ENCODE assay signal across 8 cellular contexts in the genomic region with DNA sequence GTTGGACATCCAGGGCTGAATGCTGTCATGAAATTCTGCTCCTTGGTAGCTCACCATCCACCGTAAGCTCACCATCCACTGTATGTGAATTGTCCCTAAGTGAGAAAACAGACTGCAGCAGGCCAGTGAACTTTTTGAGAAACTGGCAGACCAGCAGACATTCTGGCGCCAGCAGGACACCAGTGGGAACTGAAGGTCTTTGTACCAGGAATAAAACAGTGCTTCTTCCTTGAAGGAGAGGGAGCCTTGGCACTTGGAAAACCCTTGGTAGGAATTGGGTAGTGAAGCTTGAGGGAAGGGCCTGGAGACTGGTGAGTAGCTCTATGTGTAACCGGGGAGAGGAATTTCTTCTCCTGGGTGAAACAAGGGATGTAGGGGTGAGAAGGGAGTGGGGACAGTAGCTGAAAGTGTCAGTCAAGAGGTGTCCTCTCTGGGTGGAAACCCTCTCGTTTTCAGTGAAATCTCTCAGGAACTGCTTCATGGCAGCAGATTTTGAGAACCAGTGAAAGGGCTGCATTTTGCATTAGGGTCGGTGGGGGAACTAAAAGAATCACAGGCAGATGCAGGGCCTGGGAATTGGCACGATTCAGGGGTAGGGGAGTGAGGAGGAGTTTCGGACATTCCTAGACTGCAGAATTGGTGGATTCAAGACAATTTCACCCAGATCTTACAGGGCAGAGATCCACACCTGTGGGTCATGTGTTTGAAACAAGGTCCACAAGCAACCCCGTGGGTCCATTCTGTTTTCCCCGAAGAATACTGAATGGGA.
DNase-seq lines count a peak whose midpoint lies in the region; TF ChIP-seq lines count a peak whose summit lies in the region.

No MANE protein-coding gene starts in this region.

- no peaks in the 10 kb centered on the region for H3K9me3 Mint-ChIP-seq in dendritic cell treated with granulocyte-macrophage colony-stimulating factor and Interleukin-4, amounts not matched to agents 40 ng/mL and 50 ng/mL, for 4 days
- H3K9me3 Mint-ChIP-seq in nephron progenitor cell = no peaks in the 10 kb centered on the region

- H4K20me1 ChIP-seq in OCI-LY7 (ENCODE audit: insufficient read depth, low read length) = no peaks in the 10 kb centered on the region

- H2AFZ ChIP-seq in OCI-LY7 (ENCODE audit: low read length) = no peak overlapping the region

- H3K79me2 ChIP-seq in OCI-LY7 (ENCODE audit: insufficient read depth, low read depth, low read length) = no peaks in the 10 kb centered on the region

- no peak for TF ChIP-seq CTCF in HL-60 (IDR thresholded peaks at IDR 0.05; ENCODE audit: insufficient read depth, low read length)
- TF ChIP-seq CTCF in nephron progenitor cell (IDR thresholded peaks at IDR 0.05) = no peak
- TF ChIP-seq CTCF in adrenal gland (IDR thresholded peaks at IDR 0.05) = no peak
- TF ChIP-seq CTCF in OCI-LY7 (conservative IDR thresholded peaks at IDR 0.05; ENCODE audit: low read length) = no peak

- no peaks in the 10 kb centered on the region for H3K36me3 Mint-ChIP-seq in dendritic cell treated with granulocyte-macrophage colony-stimulating factor and Interleukin-4, amounts not matched to agents 40 ng/mL and 50 ng/mL, for 4 days (ENCODE audit: low read depth)
- no peaks in the 10 kb centered on the region for H3K36me3 Mint-ChIP-seq in nephron progenitor cell (ENCODE audit: low read depth)

- H3K4me1 ChIP-seq in adrenal gland (replicated peaks in 1 of 2) = peaks cover 10 to 11% of the 10 kb centered on the region in 2 donors
- no peaks in the 10 kb centered on the region for H3K4me1 ChIP-seq in OCI-LY7 (ENCODE audit: insufficient read depth, low read length, poor library complexity, severe bottlenecking)

- CTCF ChIA-PET in OCI-LY7 (lab: Charles Lee; ENCODE audit: unreplicated experiment) = no interaction called here

- peak overlapping the region; percentile 38 for H3K4me3 ChIP-seq in HL-60 (replicated peaks; ENCODE audit: insufficient read depth, low read length)
- peak overlapping the region in 1 of 4 donors; percentile 52 for H3K4me3 ChIP-seq in adrenal gland
- H3K4me3 ChIP-seq in OCI-LY7 (ENCODE audit: low read depth, low read length, poor library complexity, severe bottlenecking) = no peak overlapping the region

- BruUV-seq in OCI-LY7 (replicated peaks; lab: Mats Ljungman, UMichigan) = no TSS peak

- 61 to 71% (median 66%) methylated on average over 9 of the region's 9 CpGs for WGBS in adrenal gland, 4 donors

- H3K27me3 ChIP-seq in HL-60 (ENCODE audit: insufficient read depth, poor library complexity, severe bottlenecking) (no peaks in the 10 kb centered on the region), adrenal gland (peaks cover 22% of the 10 kb centered on the region)

- H3K36me3 ChIP-seq in adrenal gland (replicated peaks in 1 of 2) = no peaks in the 10 kb centered on the region
- no peaks in the 10 kb centered on the region for H3K36me3 ChIP-seq in OCI-LY7 (ENCODE audit: insufficient read depth, low read length)

- no peak overlapping the region for H3K27ac ChIP-seq in HL-60 (replicated peaks)
- H3K27ac ChIP-seq in adrenal gland = no peak overlapping the region
- H3K27ac ChIP-seq in OCI-LY7 (ENCODE audit: low read depth, low read length, poor library complexity, severe bottlenecking) = no peak overlapping the region

- peak; percentile 62 for DNase-seq in Ammon's horn (ENCODE audit: low spot score)
- no peak for DNase-seq in HL-60 (ENCODE audit: low read depth in 1 of 2, low spot score in 1 of 2)
- DNase-seq in nephron progenitor cell = no peak
- DNase-seq in HT-29 (ENCODE audit: low spot score) = no peak
- no peak for DNase-seq in cerebellar cortex (ENCODE audit: low spot score)
- no peak for DNase-seq in adrenal gland
- no peak for DNase-seq in OCI-LY7 (ENCODE audit: low spot score)

- H3K9me3 ChIP-seq in adrenal gland (replicated peaks in 1 of 3) (no peaks in the 10 kb centered on the region), OCI-LY7 (ENCODE audit: low read length) (no peaks in the 10 kb centered on the region)

- peaks cover 36% of the 10 kb centered on the region for H3K27me3 Mint-ChIP-seq in dendritic cell treated with granulocyte-macrophage colony-stimulating factor and Interleukin-4, amounts not matched to agents 40 ng/mL and 50 ng/mL, for 4 days
- H3K27me3 Mint-ChIP-seq in nephron progenitor cell (ENCODE audit: low read depth, poor library complexity) = peaks cover 48% of the 10 kb centered on the region

- H3K4me2 ChIP-seq in OCI-LY7 (ENCODE audit: low read length) = no peak overlapping the region

- peak overlapping the region; percentile 71 for H3K4me3 Mint-ChIP-seq in dendritic cell treated with granulocyte-macrophage colony-stimulating factor and Interleukin-4, amounts not matched to agents 40 ng/mL and 50 ng/mL, for 4 days
- H3K4me3 Mint-ChIP-seq in nephron progenitor cell = peak overlapping the region; percentile 89

- H3K27ac Mint-ChIP-seq in dendritic cell treated with granulocyte-macrophage colony-stimulating factor and Interleukin-4, amounts not matched to agents 40 ng/mL and 50 ng/mL, for 4 days = no peak overlapping the region
- H3K27ac Mint-ChIP-seq in nephron progenitor cell = no peak overlapping the region

- intact Hi-C loops in dendritic cell treated with granulocyte-macrophage colony-stimulating factor and Interleukin-4, amounts not matched to agents 40 ng/mL and 50 ng/mL, for 4 days (cut with micrococcal nuclease) = no loop called here
- intact Hi-C loops in adrenal gland (cut with DNase I) (no loop called here), OCI-LY7 (cut with micrococcal nuclease; ENCODE audit: unreplicated experiment) (no loop called here)

- TF ChIP-seq POLR2A in adrenal gland (IDR thresholded peaks at IDR 0.05) = no peak

- peaks cover 29% of the 10 kb centered on the region for H3K4me1 Mint-ChIP-seq in dendritic cell treated with granulocyte-macrophage colony-stimulating factor and Interleukin-4, amounts not matched to agents 40 ng/mL and 50 ng/mL, for 4 days (ENCODE audit: low read depth)
- H3K4me1 Mint-ChIP-seq in nephron progenitor cell = peaks cover 56% of the 10 kb centered on the region

- no peaks in the 10 kb centered on the region for H3K9me2 ChIP-seq in OCI-LY7 (ENCODE audit: insufficient read depth, low read length)

- POLR2A ChIA-PET in OCI-LY7 (lab: Charles Lee) = no interaction called here
